ENCODE assay signal across 10 cellular contexts in genomic region chrX:103256651-103257050, GRCh38. TPM values are rescaled to one million over a fixed set of nuclear protein-coding genes. Genes with fewer than 3 reads are reported as not detected.
"Had no signal": no experiment of that assay in that cellular context is flagged by ENCODE, and none has a peak within 500 bp of the region (broad histone marks: within the 10 kb centered on the region; RNA-seq: fewer than 3 reads in every experiment).

No MANE protein-coding gene starts in this region.

- H3K36me3 Mint-ChIP-seq: IgD-negative memory B cell had no signal

- H3K4me3 ChIP-seq: K562 had no signal

- DNase-seq: IMR-90, KBM-7, KG1 had no signal

- H3K27me3 Mint-ChIP-seq: IgD-negative memory B cell had no signal

- H3K4me2 ChIP-seq: KMS-11 had no signal

- H3K9ac ChIP-seq: KMS-11 had no signal

- H3K27ac ChIP-seq: HL-60, KMS-11 had no signal

- H3K27ac Mint-ChIP-seq: IgD-negative memory B cell had no signal

- H3K9me3 Mint-ChIP-seq: IgD-negative memory B cell had no signal

- ATAC-seq: K562 had no signal

- FAIRE-seq: HTR-8/SVneo, K562 had no signal

RNA-seq across cellular contexts. Expression of gene TCEAL5, which starts 19.9 kb away (rescaled TPM):
- total RNA-seq: HT-29, HT1080, IMR-90 had no signal
- polyA plus RNA-seq: IgD-negative memory B cell, IMR-90 had no signal

RNA-seq across cellular contexts. Expression of gene BEX4, which starts 41.7 kb away (rescaled TPM):
- total RNA-seq: HT-29, HT1080 had no signal

RNA-seq across cellular contexts. Expression of gene BEX2, which starts 54.1 kb away (rescaled TPM):
- total RNA-seq: HT-29, IMR-90 had no signal
